ENCODE assay signal across 8 cellular contexts in genomic region chr11:122882809-122883681, GRCh38. TPM values are rescaled to one million over a fixed set of nuclear protein-coding genes. Genes with fewer than 3 reads are reported as not detected.
DNase-seq lines count a peak whose midpoint lies in the region; ATAC-seq and TF ChIP-seq lines count a peak whose summit lies in the region.

No MANE protein-coding gene starts in this region.

- H3K9ac ChIP-seq in parathyroid adenoma = peak overlapping the region; percentile 28

- H3K4me1 Mint-ChIP-seq in activated naive CD8-positive, alpha-beta T cell treated with anti-CD3 and anti-CD28 coated beads for 36 hours = peaks cover 28% of the 10 kb centered on the region

- H2AFZ ChIP-seq in parathyroid adenoma = peak overlapping the region; percentile 95

- H3K9me3 Mint-ChIP-seq in activated naive CD8-positive, alpha-beta T cell treated with anti-CD3 and anti-CD28 coated beads for 36 hours = no peaks in the 10 kb centered on the region

- 0 to 2% methylated on average over 19 to 41 of the region's 68 CpGs for WGBS in upper lobe of left lung, 2 donors

- H3K27me3 Mint-ChIP-seq in activated naive CD8-positive, alpha-beta T cell treated with anti-CD3 and anti-CD28 coated beads for 36 hours = no peaks in the 10 kb centered on the region

- intact Hi-C loops in cardiac septum (cut with DNase I) = no loop called here

- H3K27me3 ChIP-seq in RWPE2 (ENCODE audit: insufficient read depth, poor library complexity, severe bottlenecking) (no peaks in the 10 kb centered on the region), parathyroid adenoma (ENCODE audit: control insufficient read depth, insufficient read depth, low read length) (no peaks in the 10 kb centered on the region), upper lobe of left lung (no peaks in the 10 kb centered on the region)

- ATAC-seq in HG03025 (IDR thresholded peaks at IDR 0.05; ENCODE audit: low FRiP score, unreplicated experiment) (peak; percentile 65), RWPE2 (ENCODE audit: low read depth) (peak; percentile 68), upper lobe of left lung (ENCODE audit: low FRiP score in 2 of 2) (peak; percentile 72 to 89), GM18520 (IDR thresholded peaks at IDR 0.05; ENCODE audit: unreplicated experiment) (no peak)

- H3K9me3 ChIP-seq in RWPE2 (ENCODE audit: severe bottlenecking) (no peaks in the 10 kb centered on the region), parathyroid adenoma (ENCODE audit: control insufficient read depth, low read length) (no peaks in the 10 kb centered on the region), upper lobe of left lung (no peaks in the 10 kb centered on the region)

- H3K4me3 ChIP-seq in RWPE2 (ENCODE audit: severe bottlenecking) = peak overlapping the region; percentile 50
- H3K4me3 ChIP-seq in parathyroid adenoma (ENCODE audit: low read depth, low read length) = peak overlapping the region; percentile 61
- peak overlapping the region; percentile 61 to 85 (median 70) for H3K4me3 ChIP-seq in upper lobe of left lung

- H3K4me2 ChIP-seq in parathyroid adenoma (ENCODE audit: low read length) = peak overlapping the region; percentile 84

- no peaks in the 10 kb centered on the region for H3K79me2 ChIP-seq in parathyroid adenoma

- H3K36me3 ChIP-seq in RWPE2 (ENCODE audit: low read depth) (no peaks in the 10 kb centered on the region), parathyroid adenoma (ENCODE audit: control insufficient read depth, insufficient read depth, low read length) (no peaks in the 10 kb centered on the region), upper lobe of left lung (no peaks in the 10 kb centered on the region)

- TF ChIP-seq CTCF in RWPE2 (IDR thresholded peaks at IDR 0.05; ENCODE audit: poor library complexity, severe bottlenecking) (no peak), parathyroid adenoma (IDR thresholded peaks at IDR 0.05) (no peak), upper lobe of left lung (IDR thresholded peaks at IDR 0.05) (no peak)

- peak in 2 of 4 donors; percentile 11 to 28 for TF ChIP-seq POLR2A in upper lobe of left lung (IDR thresholded peaks at IDR 0.05)

- peak overlapping the region; percentile 86 for H3K4me3 Mint-ChIP-seq in activated naive CD8-positive, alpha-beta T cell treated with anti-CD3 and anti-CD28 coated beads for 36 hours

- peak overlapping the region; percentile 44 for H3K27ac ChIP-seq in RWPE2 (ENCODE audit: poor library complexity, severe bottlenecking)
- H3K27ac ChIP-seq in parathyroid adenoma = peak overlapping the region; percentile 92
- H3K27ac ChIP-seq in upper lobe of left lung = peak overlapping the region; percentile 86 to 91 (median 88)

- peaks cover 6% of the 10 kb centered on the region for H3K36me3 Mint-ChIP-seq in activated naive CD8-positive, alpha-beta T cell treated with anti-CD3 and anti-CD28 coated beads for 36 hours

- TF ChIP-seq EP300 in upper lobe of left lung (IDR thresholded peaks at IDR 0.05) = no peak

- H3K4me1 ChIP-seq in RWPE2 (ENCODE audit: insufficient read depth, poor library complexity, severe bottlenecking) (no peaks in the 10 kb centered on the region), parathyroid adenoma (no peaks in the 10 kb centered on the region), upper lobe of left lung (peaks cover 0 to 14% (median 6%) of the 10 kb centered on the region in 4 donors)

- peak overlapping the region; percentile 85 for H3K27ac Mint-ChIP-seq in activated naive CD8-positive, alpha-beta T cell treated with anti-CD3 and anti-CD28 coated beads for 36 hours

- DNase-seq in EH (ENCODE audit: low read depth) = peak; percentile 88
- no peak for DNase-seq in RWPE2 (ENCODE audit: low spot score)
- peak; percentile 61 for DNase-seq in activated naive CD8-positive, alpha-beta T cell treated with anti-CD3 and anti-CD28 coated beads for 36 hours
- DNase-seq in cardiac septum (ENCODE audit: low spot score) = peak; percentile 80
- peak; percentile 57 to 95 for DNase-seq in upper lobe of left lung

RNA-seq across cellular contexts. Expression of gene JHY, which starts 0.5 kb away (rescaled TPM):
- total RNA-seq in activated naive CD8-positive, alpha-beta T cell treated with anti-CD3 and anti-CD28 coated beads for 36 hours = 1 to 10 TPM; 3.1 to 3.2 TPM
- 1.3 TPM for total RNA-seq in cardiac septum
- 10 to 100 TPM in 2 of 6 donors, 1 to 10 TPM in 4; 5.5 to 20.9 (median 8.8) TPM for total RNA-seq in upper lobe of left lung

RNA-seq across cellular contexts. Expression of gene CRTAM, which starts 44.7 kb away (rescaled TPM):
- total RNA-seq in activated naive CD8-positive, alpha-beta T cell treated with anti-CD3 and anti-CD28 coated beads for 36 hours = 10 to 100 TPM; 21.9 to 22.3 TPM
- 0.46 TPM for total RNA-seq in cardiac septum
- 1 to 10 TPM in 5 of 6 donors, not detected in 1; 1.1 to 5.4 (median 2.6) TPM for total RNA-seq in upper lobe of left lung
